Comparison of ENCODE assay signal across 8 cellular contexts in genomic region chr3:56303508-56303907, GRCh38.
DNase-seq lines count a peak whose midpoint lies in the region; ATAC-seq, FAIRE-seq and TF ChIP-seq lines count a peak whose summit lies in the region.

No MANE protein-coding gene starts in this region.

- WGBS in neuronal stem cell (ENCODE audit: extremely low coverage in 2 of 2, insufficient read length in 2 of 2, insufficient replicate concordance in 1 of 2), 2 donors = no CpG with 5 or more reads among the region's 5 CpGs

- H3K9me3 Mint-ChIP-seq in CD14-positive monocyte = peaks cover 0 to 1% (median 0%) of the 10 kb centered on the region in 7 donors

- H3K9ac ChIP-seq in endothelial cell of umbilical vein (replicated peaks; ENCODE audit: extremely low read depth, insufficient read depth, low read length) = no peak overlapping the region
- no peak overlapping the region for H3K9ac ChIP-seq in neuronal stem cell (ENCODE audit: low read depth, low read length, poor library complexity)

- H3K14ac ChIP-seq in neuronal stem cell (ENCODE audit: low read length) = no peak overlapping the region

- ATAC-seq in GM18505 (IDR thresholded peaks at IDR 0.05; ENCODE audit: unreplicated experiment) (peak; percentile 93), HG02981 (IDR thresholded peaks at IDR 0.05; ENCODE audit: unreplicated experiment) (peak; percentile 72)

- H2AK5ac ChIP-seq in neuronal stem cell (ENCODE audit: low read depth, low read length) = no peak overlapping the region

- H3K27me3 ChIP-seq in endothelial cell of umbilical vein (ENCODE audit: control insufficient read depth in 2 of 2, insufficient read depth in 2 of 2, low read length in 2 of 2) = no peaks in the 10 kb centered on the region
- H3K27me3 ChIP-seq in neuronal stem cell (ENCODE audit: control insufficient read depth in 3 of 3, insufficient read depth in 3 of 3, low read depth in 1 of 3, low read length in 3 of 3) = no peaks in the 10 kb centered on the region

- intact Hi-C loops in endothelial cell of umbilical vein (cut with micrococcal nuclease) = loop anchor here (1.0 to 2.0 kb wide), 6 partner anchors 48 to 1449 kb away; no protein-coding TSS in a partner anchor
- intact Hi-C loops in CD14-positive monocyte (cut with micrococcal nuclease) = no loop called here

- no peak overlapping the region for H4K91ac ChIP-seq in neuronal stem cell (ENCODE audit: low read depth, low read length, poor library complexity)

- no peak overlapping the region for H2BK12ac ChIP-seq in neuronal stem cell (ENCODE audit: low read length)

- no peaks in the 10 kb centered on the region for H3K4me1 Mint-ChIP-seq in CD14-positive monocyte

- H3K36me3 Mint-ChIP-seq in CD14-positive monocyte = no peaks in the 10 kb centered on the region

- no peak overlapping the region for H3K4me3 ChIP-seq in AG04449 (ENCODE audit: low read depth, low read length)
- no peak overlapping the region for H3K4me3 ChIP-seq in endothelial cell of umbilical vein (replicated peaks in 1 of 3; ENCODE audit: insufficient read depth in 1 of 3, low read depth in 1 of 3, low read length in 3 of 3)
- H3K4me3 ChIP-seq in neuronal stem cell (ENCODE audit: low read length in 2 of 2) = no peak overlapping the region

- no peaks in the 10 kb centered on the region for H3K79me1 ChIP-seq in neuronal stem cell (ENCODE audit: low read depth, low read length)

- H3K27me3 Mint-ChIP-seq in CD14-positive monocyte (ENCODE audit: low read depth in 3 of 3) = peaks cover 0 to 3% (median 3%) of the 10 kb centered on the region in 3 donors

- no peak overlapping the region for H3K27ac ChIP-seq in endothelial cell of umbilical vein (ENCODE audit: insufficient read depth, low read depth, low read length)
- H3K27ac ChIP-seq in neuronal stem cell (replicated peaks; ENCODE audit: low read length) = no peak overlapping the region

- H2BK120ac ChIP-seq in neuronal stem cell (ENCODE audit: low read depth, low read length) = no peak overlapping the region

- no peaks in the 10 kb centered on the region for H3K9me1 ChIP-seq in endothelial cell of umbilical vein (replicated peaks; ENCODE audit: control insufficient read depth, extremely low read depth, insufficient read depth, low read length)

- peaks cover 9% of the 10 kb centered on the region for H3K4me1 ChIP-seq in endothelial cell of umbilical vein (ENCODE audit: control insufficient read depth, extremely low read depth, insufficient read depth, low read length)
- H3K4me1 ChIP-seq in neuronal stem cell (ENCODE audit: control insufficient read depth in 2 of 2, insufficient read depth in 1 of 2, low read depth in 1 of 2, low read length in 2 of 2) = peaks cover 2 to 6% of the 10 kb centered on the region in 2 donors

- H3K9me3 ChIP-seq in endothelial cell of umbilical vein (replicated peaks; ENCODE audit: control insufficient read depth, insufficient read depth, low read length) (no peaks in the 10 kb centered on the region), neuronal stem cell (replicated peaks in 1 of 2; ENCODE audit: control insufficient read depth in 2 of 2, insufficient read depth in 1 of 2, low read depth in 1 of 2, low read length in 2 of 2) (no peaks in the 10 kb centered on the region)

- H4K8ac ChIP-seq in neuronal stem cell (ENCODE audit: low read depth, low read length) = no peak overlapping the region

- H3K4me2 ChIP-seq in endothelial cell of umbilical vein (ENCODE audit: insufficient read depth, low read length) = peak overlapping the region; percentile 5
- no peak overlapping the region for H3K4me2 ChIP-seq in neuronal stem cell (ENCODE audit: insufficient read depth, low read length, poor library complexity, severe bottlenecking)

- CTCF ChIA-PET in AG04449 (lab: Yijun Ruan, JAX) (interaction anchor here (1.1 kb wide), 1 partner anchor 485 kb away, joined by 3 read pairs; no protein-coding TSS in a partner anchor), endothelial cell of umbilical vein (lab: Charles Lee) (interaction anchor here (0.6 to 3.9 kb wide), 29 partner anchors 9 to 1875 kb away, joined by 3 to 57 read pairs (median 4); partner anchors contain the start of gene WNT5A)

- peak; percentile 94 for FAIRE-seq in endothelial cell of umbilical vein (lab: Jason Lieb, UNC)

- H2BK15ac ChIP-seq in neuronal stem cell (ENCODE audit: low read length) = no peak overlapping the region

- peak overlapping the region in 1 of 7 donors; percentile 11 for H3K27ac Mint-ChIP-seq in CD14-positive monocyte

- no peaks in the 10 kb centered on the region for H3K79me2 ChIP-seq in endothelial cell of umbilical vein (ENCODE audit: control insufficient read depth, insufficient read depth, low read length)

- TF ChIP-seq POLR2A in GM18505 (IDR thresholded peaks at IDR 0.05; ENCODE audit: borderline replicate concordance, extremely low read depth, insufficient read depth, insufficient read length) (no peak), endothelial cell of umbilical vein (IDR thresholded peaks at IDR 0.05; ENCODE audit: low read depth, low read length) (no peak)

- no peaks in the 10 kb centered on the region for H4K20me1 ChIP-seq in endothelial cell of umbilical vein (replicated peaks; ENCODE audit: control insufficient read depth, extremely low read depth, insufficient read depth, low read length)

- no peak overlapping the region for H3K4me3 Mint-ChIP-seq in CD14-positive monocyte

- BruUV-seq in endothelial cell of umbilical vein (replicated peaks; lab: Mats Ljungman, UMichigan) = no TSS peak

- no peak for DNase-seq in AG04449 (ENCODE audit: low read depth, low spot score)
- DNase-seq in OCI-M1 (lab: John Stamatoyannopoulos, UW) = peak; percentile 75
- peak; percentile 91 for DNase-seq in endothelial cell of umbilical vein (ENCODE audit: low read depth, low spot score)
- DNase-seq in neuronal stem cell (ENCODE audit: low spot score) = peak; percentile 74
- DNase-seq in DMS79 (lab: John Stamatoyannopoulos, UW) = no peak
- no peak for DNase-seq in CD14-positive monocyte (ENCODE audit: low spot score)

- no peak overlapping the region for H3K23ac ChIP-seq in neuronal stem cell (ENCODE audit: low read depth, low read length, poor library complexity)

- no peak overlapping the region for H2BK5ac ChIP-seq in neuronal stem cell (ENCODE audit: low read length)

- H3K18ac ChIP-seq in neuronal stem cell (ENCODE audit: low read length) = no peak overlapping the region

- peak; percentile 56 for TF ChIP-seq CTCF in AG04449 (IDR thresholded peaks at IDR 0.05; ENCODE audit: insufficient read depth, low read length, missing control alignments)
- TF ChIP-seq CTCF in endothelial cell of umbilical vein (IDR thresholded peaks at IDR 0.05; ENCODE audit: extremely low read depth in 1 of 2, insufficient read depth in 1 of 2, low read depth in 1 of 2, low read length in 2 of 2) = peak; percentile 70 to 81
- TF ChIP-seq CTCF in CD14-positive monocyte (IDR thresholded peaks at IDR 0.05) = no peak

- H3K4ac ChIP-seq in neuronal stem cell (ENCODE audit: low read length) = no peak overlapping the region

- POLR2A ChIA-PET in AG04449 (lab: Yijun Ruan, JAX) = no interaction called here
- POLR2A ChIA-PET in endothelial cell of umbilical vein (lab: Charles Lee) = no interaction called here

- H3K36me3 ChIP-seq in endothelial cell of umbilical vein (ENCODE audit: control insufficient read depth in 2 of 2, extremely low read depth in 1 of 2, insufficient read depth in 2 of 2, low read length in 2 of 2) (no peaks in the 10 kb centered on the region), neuronal stem cell (replicated peaks in 1 of 2; ENCODE audit: control insufficient read depth in 2 of 2, insufficient read depth in 2 of 2, low read length in 2 of 2) (no peaks in the 10 kb centered on the region)

- H2AFZ ChIP-seq in endothelial cell of umbilical vein (ENCODE audit: low read depth, low read length) (peak overlapping the region; percentile 16), neuronal stem cell (ENCODE audit: low read length) (peak overlapping the region; percentile 83)

- dilution Hi-C loops in endothelial cell of umbilical vein (cut with MboI; ENCODE audit: extremely low pct_ligation_motif_present, low sequenced_read_pairs) = no loop called here

TF ChIP-seq in endothelial cell of umbilical vein, 7 proteins besides CTCF, POLR2A, EP300 and RAD21:
- TF ChIP-seq POLR2AphosphoS5 (IDR thresholded peaks at IDR 0.05; ENCODE audit: insufficient read depth, low read depth, low read length) (no peak), MAX (IDR thresholded peaks at IDR 0.05; ENCODE audit: insufficient read depth, insufficient read length) (no peak), JUN (IDR thresholded peaks at IDR 0.05; ENCODE audit: borderline replicate concordance, insufficient read depth, insufficient read length, low read depth) (no peak), GATA2 (IDR thresholded peaks at IDR 0.05; ENCODE audit: insufficient read depth, insufficient read length, low read depth, low read length) (no peak), FOS (IDR thresholded peaks at IDR 0.05; ENCODE audit: borderline replicate concordance, insufficient read depth, low read length) (no peak), MYC (IDR thresholded peaks at IDR 0.05; ENCODE audit: low read depth, low read length) (no peak), EZH2 (IDR thresholded peaks at IDR 0.05; ENCODE audit: borderline replicate concordance, low read depth, low read length, severe bottlenecking) (no peak)

Comparison
In these comparisons a context has a peak if more than half of its experiments do, and no peak if none do; other contexts are left out.
1. DNase-seq: peak in OCI-M1 (single experiment), endothelial cell of umbilical vein (single experiment) and neuronal stem cell (single experiment); none in AG04449 (single experiment), DMS79 (single experiment) and CD14-positive monocyte (single experiment).